Comparison of ENCODE assay signal across 7 cellular contexts in genomic region chr22:32016081-32016480, GRCh38. TPM values are rescaled to one million over a fixed set of nuclear protein-coding genes. Genes with fewer than 3 reads are reported as not detected.
"Had no signal": no experiment of that assay in that cellular context is flagged by ENCODE, and none has a peak within 500 bp of the region (broad histone marks: within the 10 kb centered on the region; RNA-seq: fewer than 3 reads in every experiment).

No MANE protein-coding gene starts in this region.

- DNase-seq: H9, HCEC 1CT had no signal

- H3K27ac Mint-ChIP-seq: GM23338, H9, IgD-negative memory B cell had no signal

- H2AFZ ChIP-seq: GM23338 had no signal

- H3K4me3 Mint-ChIP-seq: GM23338, H9, IgD-negative memory B cell had no signal

- H3K4me3 ChIP-seq: GM23338 had no signal

- H3K4me2 ChIP-seq: GM23338 had no signal

- H3K4me1 Mint-ChIP-seq: GM23338, H9, IgD-negative memory B cell had no signal

RNA-seq across cellular contexts. Expression of gene SLC5A1, which starts 27.0 kb away (rescaled TPM):
- total RNA-seq: H1, H9, HepG2, HT1080 had no signal
